ENCODE assay signal across 7 cellular contexts in the genomic region with DNA sequence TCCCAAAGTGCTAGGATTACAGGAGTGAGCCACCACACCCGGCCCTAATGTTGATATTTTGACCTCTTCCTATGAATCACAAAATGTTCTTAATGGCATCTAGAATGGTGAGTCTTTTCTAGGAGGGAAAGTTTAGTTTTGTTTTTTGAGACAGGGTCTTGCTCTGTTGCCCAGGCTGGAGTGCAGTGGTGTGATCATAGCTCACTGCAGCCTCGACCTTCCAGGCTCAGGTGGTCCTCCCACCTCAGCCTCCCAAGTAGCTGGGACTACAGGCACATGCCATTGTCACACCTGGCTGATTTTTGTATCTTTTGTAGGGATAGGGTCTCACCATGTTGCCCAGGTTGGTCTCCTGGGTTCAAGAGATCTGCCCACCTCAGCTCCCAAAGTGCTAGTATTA. TPM values are rescaled to one million over a fixed set of nuclear protein-coding genes. Genes with fewer than 3 reads are reported as not detected.
"Had no signal": no experiment of that assay in that cellular context is flagged by ENCODE, and none has a peak within 500 bp of the region (broad histone marks: within the 10 kb centered on the region; RNA-seq: fewer than 3 reads in every experiment).

No MANE protein-coding gene starts in this region.

RNA-seq across cellular contexts. Expression of gene LDLRAD1, which starts 48.7 kb away (rescaled TPM):
- total RNA-seq: GM23248, GM23338, H1, H4, H7, H9, HFFc6 had no signal
- polyA plus RNA-seq: GM23248, GM23338, H1 had no signal
